10 cellular contexts compared by ENCODE assay signal in genomic region chr1:112840631-112841624, GRCh38.
DNase-seq lines count a peak whose midpoint lies in the region; ATAC-seq and TF ChIP-seq lines count a peak whose summit lies in the region.
"Had no signal": no experiment of that assay in that cellular context is flagged by ENCODE, and none has a peak within 500 bp of the region (broad histone marks: within the 10 kb centered on the region; RNA-seq: fewer than 3 reads in every experiment).

No MANE protein-coding gene starts in this region.

- H3K9me3 Mint-ChIP-seq in IgD-negative memory B cell, result no peaks in the 10 kb centered on the region
- no peaks in the 10 kb centered on the region for H3K9me3 Mint-ChIP-seq in activated CD4-positive, alpha-beta memory T cell treated with anti-CD3 and anti-CD28 coated beads, Interleukin-2, amount 10 ng/mL, durations not matched to agents 7 days and 5 days
- H3K9me3 Mint-ChIP-seq in stimulated activated naive B cell treated with anti-CD40 and anti-IgM and Interleukin-4, amounts not matched to agents 10 μg/mL and 1 μg/mL and 100 μg/mL, for 72 hours, result peaks cover 0 to 3% of the 10 kb centered on the region in 2 donors
- H3K9me3 Mint-ChIP-seq: central memory CD8-positive, alpha-beta T cell had no signal

- WGBS in right cardiac atrium, result 71% methylated on average over 7 of the region's 7 CpGs
- 59 to 80% methylated on average over 7 of the region's 7 CpGs for WGBS in gastroesophageal sphincter (ENCODE audit: low coverage in 1 of 2), 2 donors

- peaks cover 17 to 27% (median 26%) of the 10 kb centered on the region in 3 donors for H3K4me1 Mint-ChIP-seq in IgD-negative memory B cell
- peaks cover 40% of the 10 kb centered on the region for H3K4me1 Mint-ChIP-seq in activated CD4-positive, alpha-beta memory T cell treated with anti-CD3 and anti-CD28 coated beads, Interleukin-2, amount 10 ng/mL, durations not matched to agents 7 days and 5 days
- peaks cover 20 to 40% of the 10 kb centered on the region in 2 donors for H3K4me1 Mint-ChIP-seq in stimulated activated naive B cell treated with anti-CD40 and anti-IgM and Interleukin-4, amounts not matched to agents 10 μg/mL and 1 μg/mL and 100 μg/mL, for 72 hours

- no peak overlapping the region for H3K4me3 ChIP-seq in right cardiac atrium (ENCODE audit: low read length)
- H3K4me3 ChIP-seq in WERI-Rb-1 (ENCODE audit: low read depth, low read length), result no peak overlapping the region
- no peak overlapping the region for H3K4me3 ChIP-seq in gastroesophageal sphincter

- CTCF ChIA-PET in activated CD4-positive, alpha-beta memory T cell treated with anti-CD3 and anti-CD28 coated beads, Interleukin-2, amount 10 ng/mL, durations not matched to agents 7 days and 5 days (lab: Charles Lee), result interaction anchor here (0.6 kb wide), 1 partner anchor 1097 kb away, joined by 3 read pairs; no protein-coding TSS in a partner anchor

- H3K36me3 ChIP-seq in WERI-Rb-1 (no peaks in the 10 kb centered on the region), gastroesophageal sphincter (no peaks in the 10 kb centered on the region)

- POLR2A ChIA-PET in activated CD4-positive, alpha-beta memory T cell treated with anti-CD3 and anti-CD28 coated beads, Interleukin-2, amount 10 ng/mL, durations not matched to agents 7 days and 5 days (lab: Charles Lee), result no interaction called here

- TF ChIP-seq CTCF in WERI-Rb-1 (IDR thresholded peaks at IDR 0.05; ENCODE audit: low read depth, low read length) (no peak), gastroesophageal sphincter (IDR thresholded peaks at IDR 0.05) (no peak)

- H3K27ac ChIP-seq in right cardiac atrium (ENCODE audit: low read length) (no peak overlapping the region), WERI-Rb-1 (no peak overlapping the region), gastroesophageal sphincter (no peak overlapping the region)

- TF ChIP-seq POLR2A in gastroesophageal sphincter (IDR thresholded peaks at IDR 0.05), result no peak

- peaks cover 4% of the 10 kb centered on the region for H3K27me3 Mint-ChIP-seq in IgD-negative memory B cell
- peaks cover 29% of the 10 kb centered on the region for H3K27me3 Mint-ChIP-seq in activated CD4-positive, alpha-beta memory T cell treated with anti-CD3 and anti-CD28 coated beads, Interleukin-2, amount 10 ng/mL, durations not matched to agents 7 days and 5 days
- peaks cover 0 to 6% of the 10 kb centered on the region in 2 donors for H3K27me3 Mint-ChIP-seq in stimulated activated naive B cell treated with anti-CD40 and anti-IgM and Interleukin-4, amounts not matched to agents 10 μg/mL and 1 μg/mL and 100 μg/mL, for 72 hours

- intact Hi-C loops in Right ventricle myocardium superior (cut with DNase I) (no loop called here), right cardiac atrium (cut with DNase I) (no loop called here)

- peak overlapping the region in 2 of 4 donors; percentile 23 to 83 for H3K4me3 Mint-ChIP-seq in IgD-negative memory B cell
- peak overlapping the region; percentile 6 for H3K4me3 Mint-ChIP-seq in activated CD4-positive, alpha-beta memory T cell treated with anti-CD3 and anti-CD28 coated beads, Interleukin-2, amount 10 ng/mL, durations not matched to agents 7 days and 5 days
- H3K4me3 Mint-ChIP-seq in stimulated activated naive B cell treated with anti-CD40 and anti-IgM and Interleukin-4, amounts not matched to agents 10 μg/mL and 1 μg/mL and 100 μg/mL, for 72 hours, result no peak overlapping the region
- H3K4me3 Mint-ChIP-seq: central memory CD8-positive, alpha-beta T cell had no signal

- DNase-seq in Right ventricle myocardium superior, result no peak
- no peak for DNase-seq in right cardiac atrium
- peak; percentile 56 for DNase-seq in activated CD4-positive, alpha-beta memory T cell treated with anti-CD3 and anti-CD28 coated beads, Interleukin-2, amount 10 ng/mL, durations not matched to agents 7 days and 5 days
- no peak for DNase-seq in stimulated activated naive B cell treated with anti-CD40 and anti-IgM and Interleukin-4, amounts not matched to agents 10 μg/mL and 1 μg/mL and 100 μg/mL, for 72 hours
- DNase-seq in cerebellar nuclear complex (lab: John Stamatoyannopoulos, UW), result no peak
- no peak for DNase-seq in WERI-Rb-1
- DNase-seq: OCI-M1 had no signal

- no peaks in the 10 kb centered on the region for H3K9me3 ChIP-seq in right cardiac atrium (ENCODE audit: control insufficient read depth, low read length)
- H3K9me3 ChIP-seq in WERI-Rb-1 (ENCODE audit: severe bottlenecking), result no peaks in the 10 kb centered on the region
- no peaks in the 10 kb centered on the region for H3K9me3 ChIP-seq in gastroesophageal sphincter

- H3K4me1 ChIP-seq in right cardiac atrium (ENCODE audit: control insufficient read depth, insufficient read depth, low read length), result no peaks in the 10 kb centered on the region
- no peaks in the 10 kb centered on the region for H3K4me1 ChIP-seq in gastroesophageal sphincter

- H3K36me3 Mint-ChIP-seq in IgD-negative memory B cell, result no peaks in the 10 kb centered on the region
- H3K36me3 Mint-ChIP-seq in activated CD4-positive, alpha-beta memory T cell treated with anti-CD3 and anti-CD28 coated beads, Interleukin-2, amount 10 ng/mL, durations not matched to agents 7 days and 5 days (ENCODE audit: low read depth), result no peaks in the 10 kb centered on the region
- no peaks in the 10 kb centered on the region for H3K36me3 Mint-ChIP-seq in stimulated activated naive B cell treated with anti-CD40 and anti-IgM and Interleukin-4, amounts not matched to agents 10 μg/mL and 1 μg/mL and 100 μg/mL, for 72 hours

- TF ChIP-seq EP300 in gastroesophageal sphincter (IDR thresholded peaks at IDR 0.05), result no peak

- peak overlapping the region in 2 of 3 donors; percentile 53 to 59 for H3K27ac Mint-ChIP-seq in IgD-negative memory B cell
- H3K27ac Mint-ChIP-seq in activated CD4-positive, alpha-beta memory T cell treated with anti-CD3 and anti-CD28 coated beads, Interleukin-2, amount 10 ng/mL, durations not matched to agents 7 days and 5 days, result peak overlapping the region; percentile 56
- peak overlapping the region; percentile 77 for H3K27ac Mint-ChIP-seq in stimulated activated naive B cell treated with anti-CD40 and anti-IgM and Interleukin-4, amounts not matched to agents 10 μg/mL and 1 μg/mL and 100 μg/mL, for 72 hours

- ATAC-seq in Right ventricle myocardium superior (ENCODE audit: poor library complexity), result peak; percentile 29
- no peak for ATAC-seq in right cardiac atrium
- peak; percentile 77 for ATAC-seq in stimulated activated naive B cell treated with anti-CD40 and anti-IgM and Interleukin-4, amounts not matched to agents 10 μg/mL and 1 μg/mL and 100 μg/mL, for 72 hours (replicated peaks)
- no peak for ATAC-seq in gastroesophageal sphincter

- H3K27me3 ChIP-seq in right cardiac atrium (ENCODE audit: control insufficient read depth, insufficient read depth) (no peaks in the 10 kb centered on the region), WERI-Rb-1 (ENCODE audit: insufficient read depth, low read depth, severe bottlenecking) (no peaks in the 10 kb centered on the region), gastroesophageal sphincter (peaks cover 11% of the 10 kb centered on the region)

Comparison
In these comparisons a context has a peak if more than half of its experiments do, and no peak if none do; other contexts are left out.
1. ATAC-seq: peak in Right ventricle myocardium superior (single experiment) and stimulated activated naive B cell treated with anti-CD40 and anti-IgM and Interleukin-4, amounts not matched to agents 10 μg/mL and 1 μg/mL and 100 μg/mL, for 72 hours (2 of 2); none in right cardiac atrium (0 of 2) and gastroesophageal sphincter (single experiment).
2. Peak in every context shown above with its lines, with median percentiles within 50 percentile points of each other: H3K27ac Mint-ChIP-seq.